Comparison of ENCODE assay signal across 8 cellular contexts in genomic region chr1:200738733-200739498, GRCh38. TPM values are rescaled to one million over a fixed set of nuclear protein-coding genes. Genes with fewer than 3 reads are reported as not detected.
DNase-seq lines count a peak whose midpoint lies in the region; ATAC-seq and TF ChIP-seq lines count a peak whose summit lies in the region.

TSS of gene CAMSAP2 (plus strand) at chr1:200738893. CDS start at chr1:200739828, 935 bp downstream.

- H3K36me3 ChIP-seq in liver (ENCODE audit: control insufficient read depth in 4 of 4, insufficient read depth in 3 of 4, low read depth in 1 of 4, low read length in 3 of 4) = no peaks in the 10 kb centered on the region

- H3K27me3 ChIP-seq in liver (ENCODE audit: control insufficient read depth in 4 of 4, insufficient read depth in 4 of 4, low read length in 3 of 4) = no peaks in the 10 kb centered on the region

- TF ChIP-seq RAD21 in liver (IDR thresholded peaks at IDR 0.05) = no peak

- H3K4me1 ChIP-seq in liver (ENCODE audit: control insufficient read depth in 4 of 4, insufficient read depth in 4 of 4, low read length in 3 of 4) = peaks cover 4 to 18% (median 15%) of the 10 kb centered on the region in 4 donors

- peak within 1 kb of the TSS; percentile 86 to 90 (median 86) for H3K4me3 ChIP-seq in liver (ENCODE audit: low read depth in 1 of 3, low read length in 3 of 3)

- H3K9ac ChIP-seq in liver (ENCODE audit: low read depth in 1 of 2, low read length in 2 of 2) = peak within 1 kb of the TSS; percentile 64

- peak; percentile 41 for ATAC-seq in HG03108 (IDR thresholded peaks at IDR 0.05; ENCODE audit: unreplicated experiment)

- DNase-seq in A172 (ENCODE audit: low spot score) (peak; percentile 88), NCI-H460 (ENCODE audit: extremely low read depth, low read depth) (peak; percentile 86), dermis microvascular lymphatic vessel endothelial cell (ENCODE audit: low read depth in 2 of 2) (peak; percentile 73 to 89)
- DNase-seq in activated CD4-positive, alpha-beta T cell treated with anti-CD3 and anti-CD28 coated beads, Interleukin-2, amount 50 U/mL, for 48 hours = peak; percentile 70 to 75
- peak; percentile 47 to 57 for DNase-seq in stimulated activated CD4-positive, alpha-beta T cell treated with anti-CD3 and anti-CD28 coated beads, Interleukin-2, amount 100 ng/mL, for 48 hours

- TF ChIP-seq POLR2A in GM18526 (IDR thresholded peaks at IDR 0.05; ENCODE audit: extremely low read depth, insufficient read length) = peak; percentile 6

- no peak for TF ChIP-seq CTCF in liver (IDR thresholded peaks at IDR 0.05; ENCODE audit: low read depth, low read length, missing input control)

- WGBS in liver = under 1% methylated on average over 75 of the region's 75 CpGs

- H3K27ac ChIP-seq in liver (ENCODE audit: low read depth in 1 of 2, low read length in 2 of 2) = peak within 1 kb of the TSS; percentile 97 to 99

- no peaks in the 10 kb centered on the region for H3K9me3 ChIP-seq in liver (ENCODE audit: control insufficient read depth in 4 of 4, low read length in 3 of 4)

TF ChIP-seq in liver, 16 proteins besides CTCF, POLR2A, EP300 and RAD21:
- TF ChIP-seq REST (IDR thresholded peaks at IDR 0.05) (peak; percentile 25), HNF4A (conservative IDR thresholded peaks at IDR 0.05) (no peak), MAX (IDR thresholded peaks at IDR 0.05) (no peak), JUND (IDR thresholded peaks at IDR 0.05) (no peak), SP1 (IDR thresholded peaks at IDR 0.05) (peak; percentile 5), YY1 (IDR thresholded peaks at IDR 0.05) (peak; percentile 68), NR2F2 (IDR thresholded peaks at IDR 0.05) (no peak), TAF1 (conservative IDR thresholded peaks at IDR 0.05) (no peak), HNF4G (IDR thresholded peaks at IDR 0.05) (no peak), RXRA (IDR thresholded peaks at IDR 0.05) (no peak), EGR1 (IDR thresholded peaks at IDR 0.05; ENCODE audit: low read depth in 2 of 2) (peak in 1 of 2 donors; percentile 25), FOXA1 (IDR thresholded peaks at IDR 0.05) (no peak), GABPA (IDR thresholded peaks at IDR 0.05 in 1 of 2, conservative IDR thresholded peaks at IDR 0.05 in 1 of 2) (no peak), FOXA2 (IDR thresholded peaks at IDR 0.05) (no peak)
- TF ChIP-seq, protein P1, sequence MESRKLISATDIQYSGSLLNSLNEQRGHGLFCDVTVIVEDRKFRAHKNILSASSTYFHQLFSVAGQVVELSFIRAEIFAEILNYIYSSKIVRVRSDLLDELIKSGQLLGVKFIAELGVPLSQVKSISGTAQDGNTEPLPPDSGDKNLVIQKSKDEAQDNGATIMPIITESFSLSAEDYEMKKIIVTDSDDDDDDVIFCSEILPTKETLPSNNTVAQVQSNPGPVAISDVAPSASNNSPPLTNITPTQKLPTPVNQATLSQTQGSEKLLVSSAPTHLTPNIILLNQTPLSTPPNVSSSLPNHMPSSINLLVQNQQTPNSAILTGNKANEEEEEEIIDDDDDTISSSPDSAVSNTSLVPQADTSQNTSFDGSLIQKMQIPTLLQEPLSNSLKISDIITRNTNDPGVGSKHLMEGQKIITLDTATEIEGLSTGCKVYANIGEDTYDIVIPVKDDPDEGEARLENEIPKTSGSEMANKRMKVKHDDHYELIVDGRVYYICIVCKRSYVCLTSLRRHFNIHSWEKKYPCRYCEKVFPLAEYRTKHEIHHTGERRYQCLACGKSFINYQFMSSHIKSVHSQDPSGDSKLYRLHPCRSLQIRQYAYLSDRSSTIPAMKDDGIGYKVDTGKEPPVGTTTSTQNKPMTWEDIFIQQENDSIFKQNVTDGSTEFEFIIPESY (IDR thresholded peaks at IDR 0.05) = no peak
- TF ChIP-seq, protein P2, sequence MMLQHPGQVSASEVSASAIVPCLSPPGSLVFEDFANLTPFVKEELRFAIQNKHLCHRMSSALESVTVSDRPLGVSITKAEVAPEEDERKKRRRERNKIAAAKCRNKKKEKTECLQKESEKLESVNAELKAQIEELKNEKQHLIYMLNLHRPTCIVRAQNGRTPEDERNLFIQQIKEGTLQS (IDR thresholded peaks at IDR 0.05) = no peak

RNA-seq across cellular contexts. Expression of gene CAMSAP2, which starts in this region (rescaled TPM):
- total RNA-seq in A172 (2014; rRNA removed; shearing (Covaris generic)) = 57.9 and 67.7 TPM in 2 replicates
- 47.8 and 49.7 TPM in 2 replicates for total RNA-seq in NCI-H460 (2014; rRNA removed; shearing (Covaris generic))
- polyA plus RNA-seq in NCI-H460 (2014; cell fraction: nucleus; rRNA removed) = 15.1 and 24.4 TPM in 2 replicates
- total RNA-seq in dermis microvascular lymphatic vessel endothelial cell = 22.9 and 29.2 TPM in 2 replicates
- 1 to 10 TPM; 4.0 to 8.6 TPM for total RNA-seq in liver
- polyA plus RNA-seq in liver = 1 to 10 TPM; 1.9 to 3.0 TPM

Comparison
In these comparisons a context has a peak if more than half of its experiments do, and no peak if none do; other contexts are left out.
1. Peak in every context shown above with its lines: DNase-seq, ATAC-seq, H3K4me3 ChIP-seq and H3K27ac ChIP-seq.